In the genomic region with DNA sequence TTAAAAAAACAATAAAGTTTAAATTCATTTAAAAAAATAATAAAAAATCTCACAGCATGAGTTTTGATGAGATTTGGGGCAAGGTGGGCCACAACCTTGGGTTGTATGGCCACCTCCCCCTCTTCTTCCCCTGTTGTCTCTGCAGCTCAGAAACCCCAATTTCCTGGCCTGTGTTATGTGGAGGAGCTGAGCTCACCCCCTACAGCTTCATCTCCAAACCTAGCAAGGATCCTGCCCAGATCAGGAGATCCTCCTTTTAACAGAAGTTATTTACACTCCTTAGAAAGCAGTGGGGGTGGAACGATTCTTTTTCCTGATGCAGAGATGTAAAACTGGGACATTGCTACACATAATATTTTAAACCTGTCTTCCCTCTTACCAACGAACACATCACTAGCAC, we compare ENCODE assay signal across 17 cellular contexts. TPM values are rescaled to one million over a fixed set of nuclear protein-coding genes. Genes with fewer than 3 reads are reported as not detected.
DNase-seq lines count a peak whose midpoint lies in the region; ATAC-seq and TF ChIP-seq lines count a peak whose summit lies in the region.
"Had no signal": no experiment of that assay in that cellular context is flagged by ENCODE, and none has a peak within 500 bp of the region (broad histone marks: within the 10 kb centered on the region; RNA-seq: fewer than 3 reads in every experiment).

No MANE protein-coding gene starts in this region.

- peak overlapping the region; percentile 65 for H3K27ac Mint-ChIP-seq in activated CD4-positive, alpha-beta T cell treated with anti-CD3 and anti-CD28 coated beads, Interleukin-2, amount 10 ng/mL, durations not matched to agents 24 days and 14 days
- H3K27ac Mint-ChIP-seq in activated naive CD4-positive, alpha-beta T cell treated with anti-CD3 and anti-CD28 coated beads, Interleukin-2, amount 50 U/mL, for 72 hours, result peak overlapping the region; percentile 65 to 86
- peak overlapping the region; percentile 67 to 70 for H3K27ac Mint-ChIP-seq in natural killer cell treated with Interleukin-12 subunit alpha and Interleukin-12 subunit beta and Interleukin-15 and Interleukin-18, amount 100 ng/mL, for 72 hours
- no peak overlapping the region for H3K27ac Mint-ChIP-seq in stimulated activated naive B cell treated with anti-CD40 and anti-IgM and Interleukin-4, amounts not matched to agents 10 μg/mL and 1 μg/mL and 100 μg/mL, for 72 hours
- H3K27ac Mint-ChIP-seq: activated B cell treated with CpG ODN at 0.5 μM for 24 hours had no signal

- H3K36me3 Mint-ChIP-seq in activated CD4-positive, alpha-beta T cell treated with anti-CD3 and anti-CD28 coated beads, Interleukin-2, amount 10 ng/mL, durations not matched to agents 24 days and 14 days (ENCODE audit: low read depth), result peaks cover 41% of the 10 kb centered on the region
- H3K36me3 Mint-ChIP-seq in activated naive CD4-positive, alpha-beta T cell treated with anti-CD3 and anti-CD28 coated beads, Interleukin-2, amount 50 U/mL, for 72 hours, result peaks cover 5 to 28% of the 10 kb centered on the region in 2 donors
- no peaks in the 10 kb centered on the region for H3K36me3 Mint-ChIP-seq in natural killer cell treated with Interleukin-12 subunit alpha and Interleukin-12 subunit beta and Interleukin-15 and Interleukin-18, amount 100 ng/mL, for 72 hours
- peaks cover 0 to 3% of the 10 kb centered on the region in 2 donors for H3K36me3 Mint-ChIP-seq in stimulated activated naive B cell treated with anti-CD40 and anti-IgM and Interleukin-4, amounts not matched to agents 10 μg/mL and 1 μg/mL and 100 μg/mL, for 72 hours

- H3K79me2 ChIP-seq in PC-3 (ENCODE audit: low read length), result no peaks in the 10 kb centered on the region

- H4K20me1 ChIP-seq in PC-3 (ENCODE audit: low read length), result no peaks in the 10 kb centered on the region

- H3K9me3 ChIP-seq in PC-3 (ENCODE audit: low read length), result no peaks in the 10 kb centered on the region
- H3K9me3 ChIP-seq: esophagus squamous epithelium, testis had no signal

- TF ChIP-seq CTCF in PC-3 (conservative IDR thresholded peaks at IDR 0.05; ENCODE audit: low read depth, low read length), result no peak

- H3K4me2 ChIP-seq in PC-3 (ENCODE audit: low read length), result no peak overlapping the region

- CTCF ChIA-PET in PC-3 (lab: Charles Lee), result no interaction called here

- peaks cover 63% of the 10 kb centered on the region for H3K4me1 Mint-ChIP-seq in activated CD4-positive, alpha-beta T cell treated with anti-CD3 and anti-CD28 coated beads, Interleukin-2, amount 10 ng/mL, durations not matched to agents 24 days and 14 days
- peaks cover 43 to 46% of the 10 kb centered on the region in 2 donors for H3K4me1 Mint-ChIP-seq in natural killer cell treated with Interleukin-12 subunit alpha and Interleukin-12 subunit beta and Interleukin-15 and Interleukin-18, amount 100 ng/mL, for 72 hours (ENCODE audit: low read depth in 2 of 2)
- H3K4me1 Mint-ChIP-seq in stimulated activated naive B cell treated with anti-CD40 and anti-IgM and Interleukin-4, amounts not matched to agents 10 μg/mL and 1 μg/mL and 100 μg/mL, for 72 hours, result peaks cover 7 to 31% of the 10 kb centered on the region in 2 donors

- ATAC-seq in activated naive CD4-positive, alpha-beta T cell treated with anti-CD3 and anti-CD28 coated beads, Interleukin-2, amount 50 U/mL, for 72 hours, result no peak
- ATAC-seq in natural killer cell treated with Interleukin-12 subunit alpha and Interleukin-12 subunit beta and Interleukin-15 and Interleukin-18, amount 100 ng/mL, for 72 hours, result no peak
- ATAC-seq in PC-3, result no peak
- no peak for ATAC-seq in stimulated activated naive B cell treated with anti-CD40 and anti-IgM and Interleukin-4, amounts not matched to agents 10 μg/mL and 1 μg/mL and 100 μg/mL, for 72 hours (replicated peaks)

- no peaks in the 10 kb centered on the region for H3K4me1 ChIP-seq in PC-3 (ENCODE audit: insufficient read depth, low read length)
- H3K4me1 ChIP-seq: testis had no signal

- H3K27ac ChIP-seq in PC-3 (ENCODE audit: low read length), result no peak overlapping the region
- H3K27ac ChIP-seq: testis had no signal

- peak; percentile 74 for DNase-seq in activated CD4-positive, alpha-beta T cell treated with anti-CD3 and anti-CD28 coated beads, Interleukin-2, amount 10 ng/mL, durations not matched to agents 24 days and 14 days
- no peak for DNase-seq in activated CD4-positive, alpha-beta T cell treated with anti-CD3 and anti-CD28 coated beads, Interleukin-2, amount 50 U/mL, for 1 hour
- DNase-seq in H7 (peak; percentile 61), PC-3 (no peak), RPMI8226 (no peak)
- no peak for DNase-seq in activated naive CD4-positive, alpha-beta T cell treated with anti-CD3 and anti-CD28 coated beads, Interleukin-2, amount 50 U/mL, for 72 hours (ENCODE audit: low spot score in 2 of 2)
- no peak for DNase-seq in natural killer cell treated with Interleukin-12 subunit alpha and Interleukin-12 subunit beta and Interleukin-15 and Interleukin-18, amount 100 ng/mL, for 72 hours (ENCODE audit: low spot score)
- DNase-seq in stimulated activated naive B cell treated with anti-CD40 and anti-IgM and Interleukin-4, amounts not matched to agents 10 μg/mL and 1 μg/mL and 100 μg/mL, for 72 hours, result no peak
- DNase-seq: activated B cell treated with CpG ODN at 0.5 μM for 24 hours, DMS153, esophagus squamous epithelium, mammary epithelial cell, NCI-H1105 treated with DMSO at 0.1 percent for 48 hours, NCI-H2171, SHP77, testis had no signal

- H3K9me3 Mint-ChIP-seq in activated CD4-positive, alpha-beta T cell treated with anti-CD3 and anti-CD28 coated beads, Interleukin-2, amount 10 ng/mL, durations not matched to agents 24 days and 14 days, result no peaks in the 10 kb centered on the region
- no peaks in the 10 kb centered on the region for H3K9me3 Mint-ChIP-seq in activated naive CD4-positive, alpha-beta T cell treated with anti-CD3 and anti-CD28 coated beads, Interleukin-2, amount 50 U/mL, for 72 hours
- H3K9me3 Mint-ChIP-seq in natural killer cell treated with Interleukin-12 subunit alpha and Interleukin-12 subunit beta and Interleukin-15 and Interleukin-18, amount 100 ng/mL, for 72 hours, result no peaks in the 10 kb centered on the region
- no peaks in the 10 kb centered on the region for H3K9me3 Mint-ChIP-seq in stimulated activated naive B cell treated with anti-CD40 and anti-IgM and Interleukin-4, amounts not matched to agents 10 μg/mL and 1 μg/mL and 100 μg/mL, for 72 hours
- H3K9me3 Mint-ChIP-seq: activated B cell treated with CpG ODN at 0.5 μM for 24 hours had no signal

- H3K9me2 ChIP-seq in PC-3 (replicated peaks; ENCODE audit: low read length), result no peaks in the 10 kb centered on the region

- H3K36me3 ChIP-seq in H7 (replicated peaks; ENCODE audit: control insufficient read depth, insufficient read depth, low read length), result no peaks in the 10 kb centered on the region
- H3K36me3 ChIP-seq in PC-3 (ENCODE audit: low read depth, low read length), result no peaks in the 10 kb centered on the region
- H3K36me3 ChIP-seq: esophagus squamous epithelium had no signal

- no peak overlapping the region for H3K9ac ChIP-seq in PC-3 (ENCODE audit: low read length)

- H3K27me3 Mint-ChIP-seq in activated CD4-positive, alpha-beta T cell treated with anti-CD3 and anti-CD28 coated beads, Interleukin-2, amount 10 ng/mL, durations not matched to agents 24 days and 14 days, result no peaks in the 10 kb centered on the region
- H3K27me3 Mint-ChIP-seq in natural killer cell treated with Interleukin-12 subunit alpha and Interleukin-12 subunit beta and Interleukin-15 and Interleukin-18, amount 100 ng/mL, for 72 hours, result no peaks in the 10 kb centered on the region
- H3K27me3 Mint-ChIP-seq in stimulated activated naive B cell treated with anti-CD40 and anti-IgM and Interleukin-4, amounts not matched to agents 10 μg/mL and 1 μg/mL and 100 μg/mL, for 72 hours, result no peaks in the 10 kb centered on the region

- no TSS peak for BruUV-seq in PC-3 (replicated peaks; lab: Mats Ljungman, UMichigan)

- H3K4me3 ChIP-seq in H7 (ENCODE audit: insufficient read depth, low read depth, low read length) (no peak overlapping the region), PC-3 (ENCODE audit: low read length) (no peak overlapping the region)
- H3K4me3 ChIP-seq: esophagus squamous epithelium, testis had no signal

- no peak overlapping the region for H2AFZ ChIP-seq in PC-3 (ENCODE audit: low read length)

- H3K27me3 ChIP-seq in H7 (ENCODE audit: control insufficient read depth, insufficient read depth, low read length) (no peaks in the 10 kb centered on the region), PC-3 (ENCODE audit: low read length) (no peaks in the 10 kb centered on the region)
- H3K27me3 ChIP-seq: esophagus squamous epithelium, testis had no signal

- H3K4me3 Mint-ChIP-seq in activated CD4-positive, alpha-beta T cell treated with anti-CD3 and anti-CD28 coated beads, Interleukin-2, amount 10 ng/mL, durations not matched to agents 24 days and 14 days, result peak overlapping the region; percentile 53
- peak overlapping the region; percentile 60 for H3K4me3 Mint-ChIP-seq in natural killer cell treated with Interleukin-12 subunit alpha and Interleukin-12 subunit beta and Interleukin-15 and Interleukin-18, amount 100 ng/mL, for 72 hours
- H3K4me3 Mint-ChIP-seq in stimulated activated naive B cell treated with anti-CD40 and anti-IgM and Interleukin-4, amounts not matched to agents 10 μg/mL and 1 μg/mL and 100 μg/mL, for 72 hours, result no peak overlapping the region
- H3K4me3 Mint-ChIP-seq: activated B cell treated with CpG ODN at 0.5 μM for 24 hours had no signal

- POLR2A ChIA-PET in PC-3 (lab: Charles Lee; ENCODE audit: unreplicated experiment), result no interaction called here

- intact Hi-C loops in activated CD4-positive, alpha-beta T cell treated with anti-CD3 and anti-CD28 coated beads, Interleukin-2, amount 10 ng/mL, durations not matched to agents 24 days and 14 days (cut with micrococcal nuclease), result loop anchor here (1.0 to 10.0 kb wide), 3 partner anchors 20 to 394 kb away; no protein-coding TSS in a partner anchor
- intact Hi-C loops in PC-3 (cut with micrococcal nuclease), result no loop called here

- H3F3A ChIP-seq in PC-3 (ENCODE audit: low read length, unreplicated experiment), result no peaks in the 10 kb centered on the region

RNA-seq across cellular contexts. Expression of gene SH2D4B, which starts 6.9 kb away (rescaled TPM):
- 0.19 and 0.23 TPM in 2 replicates for total RNA-seq in activated CD4-positive, alpha-beta T cell treated with anti-CD3 and anti-CD28 coated beads, Interleukin-2, amount 10 ng/mL, durations not matched to agents 24 days and 14 days
- total RNA-seq in H7 (2014; rRNA removed; shearing (Covaris generic)), result not detected in 2 replicates
- total RNA-seq in activated naive CD4-positive, alpha-beta T cell treated with anti-CD3 and anti-CD28 coated beads, Interleukin-2, amount 50 U/mL, for 72 hours, result under 1 TPM in 1 of 2 donors, not detected in 1; 0.14 TPM
- total RNA-seq in natural killer cell treated with Interleukin-12 subunit alpha and Interleukin-12 subunit beta and Interleukin-15 and Interleukin-18, amount 100 ng/mL, for 72 hours, result under 1 TPM; 0.25 to 0.40 TPM
- not detected in 2 replicates for total RNA-seq in PC-3 (2014; rRNA removed)
- total RNA-seq: activated B cell treated with CpG ODN at 0.5 μM for 24 hours, myocyte had no signal

Comparison
In these comparisons a context has a peak if more than half of its experiments do, and no peak if none do; other contexts are left out.
1. DNase-seq: peak in activated CD4-positive, alpha-beta T cell treated with anti-CD3 and anti-CD28 coated beads, Interleukin-2, amount 10 ng/mL, durations not matched to agents 24 days and 14 days (single experiment) and H7 (single experiment); none in activated CD4-positive, alpha-beta T cell treated with anti-CD3 and anti-CD28 coated beads, Interleukin-2, amount 50 U/mL, for 1 hour (single experiment), activated naive CD4-positive, alpha-beta T cell treated with anti-CD3 and anti-CD28 coated beads, Interleukin-2, amount 50 U/mL, for 72 hours (0 of 2), natural killer cell treated with Interleukin-12 subunit alpha and Interleukin-12 subunit beta and Interleukin-15 and Interleukin-18, amount 100 ng/mL, for 72 hours (single experiment), PC-3 (single experiment), RPMI8226 (single experiment) and stimulated activated naive B cell treated with anti-CD40 and anti-IgM and Interleukin-4, amounts not matched to agents 10 μg/mL and 1 μg/mL and 100 μg/mL, for 72 hours (single experiment).
2. H3K4me3 Mint-ChIP-seq: peak in activated CD4-positive, alpha-beta T cell treated with anti-CD3 and anti-CD28 coated beads, Interleukin-2, amount 10 ng/mL, durations not matched to agents 24 days and 14 days (single experiment) and natural killer cell treated with Interleukin-12 subunit alpha and Interleukin-12 subunit beta and Interleukin-15 and Interleukin-18, amount 100 ng/mL, for 72 hours (single experiment); none in stimulated activated naive B cell treated with anti-CD40 and anti-IgM and Interleukin-4, amounts not matched to agents 10 μg/mL and 1 μg/mL and 100 μg/mL, for 72 hours (0 of 2).